ENCODE assay signal across 8 cellular contexts in genomic region chr14:50823051-50823762, GRCh38. TPM values are rescaled to one million over a fixed set of nuclear protein-coding genes. Genes with fewer than 3 reads are reported as not detected.
A peak's percentile ranks its signal among the peaks of the same experiment; 100 is the strongest.
DNase-seq lines count a peak whose midpoint lies in the region; ATAC-seq and TF ChIP-seq lines count a peak whose summit lies in the region.

No MANE protein-coding gene starts in this region.

- no TSS peak for BruUV-seq in PC-3 (replicated peaks; lab: Mats Ljungman, UMichigan)

- intact Hi-C loops in PC-3 (cut with micrococcal nuclease), result loop anchor here (2.0 kb wide), 1 partner anchor 22 kb away; no protein-coding TSS in a partner anchor
- intact Hi-C loops in left ventricle myocardium superior (cut with micrococcal nuclease), result no loop called here

- H3K27ac ChIP-seq in PC-3 (ENCODE audit: low read length), result peak overlapping the region; percentile 58

- H3K27me3 ChIP-seq in PC-3 (ENCODE audit: low read length), result no peaks in the 10 kb centered on the region

- H3K9ac ChIP-seq in PC-3 (ENCODE audit: low read length), result peak overlapping the region; percentile 26

- H3K4me2 ChIP-seq in PC-3 (ENCODE audit: low read length), result peak overlapping the region; percentile 11

- DNase-seq in GM12864 (ENCODE audit: low read depth) (no peak), PC-3 (peak; percentile 25), left ventricle myocardium superior (peak; percentile 41), NCI-H2196 treated with DMSO at 0.1 percent for 48 hours (lab: John Stamatoyannopoulos, UW; ENCODE audit: unreplicated experiment) (no peak), NOMO-1 (lab: John Stamatoyannopoulos, UW; ENCODE audit: unreplicated experiment in 2 of 2) (no peak), dermis blood vessel endothelial cell (no peak), NCI-H1436 (lab: John Stamatoyannopoulos, UW) (no peak)

- H3K4me1 ChIP-seq in PC-3 (ENCODE audit: insufficient read depth, low read length), result peaks cover 20% of the 10 kb centered on the region

- H4K20me1 ChIP-seq in PC-3 (ENCODE audit: low read length), result 0 out of 2 replicates have a peak, but pooled peaks cover 13% of the 10 kb centered on the region

- H3K36me3 ChIP-seq in PC-3 (ENCODE audit: low read depth, low read length), result no peaks in the 10 kb centered on the region; the same call in 1 of the 2 replicates

- peaks cover 73% of the 10 kb centered on the region for H3K79me2 ChIP-seq in PC-3 (ENCODE audit: low read length)

- H3K4me3 ChIP-seq in GM12864 (ENCODE audit: low read depth, low read length) (peak overlapping the region; percentile 41), PC-3 (ENCODE audit: low read length) (no peak overlapping the region)

- no peaks in the 10 kb centered on the region for H3K9me3 ChIP-seq in PC-3 (ENCODE audit: low read length)

- ATAC-seq in GM21723 (IDR thresholded peaks at IDR 0.05; ENCODE audit: unreplicated experiment), result peak; percentile 10
- ATAC-seq in PC-3, result peak; percentile 18
- peak; percentile 60 for ATAC-seq in left ventricle myocardium superior

- CTCF ChIA-PET in PC-3 (lab: Charles Lee), result interaction anchor here (0.5 to 1.4 kb wide), 4 partner anchors 18 to 638 kb away, joined by 3 to 13 read pairs (median 4); no protein-coding TSS in a partner anchor

- no peaks in the 10 kb centered on the region for H3F3A ChIP-seq in PC-3 (ENCODE audit: low read length, unreplicated experiment)

- no peaks in the 10 kb centered on the region for H3K9me2 ChIP-seq in PC-3 (replicated peaks; ENCODE audit: low read length)

- POLR2A ChIA-PET in PC-3 (lab: Charles Lee; ENCODE audit: unreplicated experiment), result interaction anchor here (0.6 to 1.1 kb wide), 3 partner anchors 29 to 109 kb away, joined by 3 to 5 read pairs (median 5); no protein-coding TSS in a partner anchor

- no peak for TF ChIP-seq CTCF in GM12864 (IDR thresholded peaks at IDR 0.05; ENCODE audit: low read depth, low read length, missing control alignments)
- TF ChIP-seq CTCF in PC-3 (conservative IDR thresholded peaks at IDR 0.05; ENCODE audit: low read depth, low read length), result no peak

- H2AFZ ChIP-seq in PC-3 (ENCODE audit: low read length), result no peak overlapping the region

RNA-seq across cellular contexts. Expression of gene NIN, which starts 7.8 kb away (rescaled TPM):
- total RNA-seq in PC-3 (2014; rRNA removed) (34.3 and 40.1 TPM in 2 replicates), left ventricle myocardium superior (21.3 TPM), dermis blood vessel endothelial cell (45.6 and 49.1 TPM in 2 replicates)

RNA-seq across cellular contexts. Expression of gene ABHD12B, which starts 48.6 kb away (rescaled TPM):
- total RNA-seq in PC-3 (2014; rRNA removed), result not detected in 2 replicates
- total RNA-seq in left ventricle myocardium superior, result not detected
- not detected in 2 replicates for total RNA-seq in dermis blood vessel endothelial cell

Comparison
In these comparisons a context has a peak if more than half of its experiments do, and no peak if none do; other contexts are left out.
1. DNase-seq: peak in PC-3 (single experiment) and left ventricle myocardium superior (single experiment); none in GM12864 (single experiment), NCI-H2196 treated with DMSO at 0.1 percent for 48 hours (single experiment), NOMO-1 (0 of 2), dermis blood vessel endothelial cell (single experiment) and NCI-H1436 (single experiment).
2. ATAC-seq: peak in every context shown above with its lines; median percentile 60 in left ventricle myocardium superior; 18 in PC-3; 10 in GM21723.